1 cellular context compared by ENCODE assay signal in genomic region chr19:42010245-42011126, GRCh38.
TF ChIP-seq lines count a peak whose summit lies in the region.

No MANE protein-coding gene starts in this region.

TF ChIP-seq in K562, 482 proteins besides CTCF, POLR2A, EP300 and RAD21 (continued from another document and continues in another):
- TF ChIP-seq PRDM10 (IDR thresholded peaks at IDR 0.05; ENCODE audit: partially characterized antibody) (peak; percentile 23), PTTG1 (tag; IDR thresholded peaks at IDR 0.05; ENCODE audit: low read depth) (no peak; the same call in none of the 2 replicates), FOXJ2 (tag; IDR thresholded peaks at IDR 0.05) (peak; percentile 79), HSF4 (CRISPR knock-in tag; IDR thresholded peaks at IDR 0.05; ENCODE audit: borderline replicate concordance) (peak; percentile 19; the same call in 1 of the 2 replicates), PTRF (tag; IDR thresholded peaks at IDR 0.05) (peak; percentile 4; the same call in 1 of the 2 replicates), ATF7 (IDR thresholded peaks at IDR 0.05) (peak; percentile 93), GMEB1 (CRISPR knock-in tag; IDR thresholded peaks at IDR 0.05) (peak; percentile 51), HMGXB4 (CRISPR knock-in tag; IDR thresholded peaks at IDR 0.05) (no peak), PKNOX1 (IDR thresholded peaks at IDR 0.05) (peak; percentile 66), ZNF41 (CRISPR knock-in tag; conservative IDR thresholded peaks at IDR 0.05) (peak; percentile 73; the same call in 1 of the 2 replicates), TARDBP (IDR thresholded peaks at IDR 0.05) (no peak), SOX6 (IDR thresholded peaks at IDR 0.05) (0 out of 2 replicates have a peak, but pooled peaks have one; percentile 48), XRCC5 (IDR thresholded peaks at IDR 0.05; ENCODE audit: low read depth, low read length) (no peak), ZZZ3 (IDR thresholded peaks at IDR 0.05) (no peak), GATAD2B (IDR thresholded peaks at IDR 0.05; ENCODE audit: borderline replicate concordance) (no peak), VEZF1 (CRISPR knock-in tag; IDR thresholded peaks at IDR 0.05) (peak; percentile 2; the same call in 1 of the 2 replicates), BCL6 (CRISPR knock-in tag; IDR thresholded peaks at IDR 0.05) (no peak), ASH1L (IDR thresholded peaks at IDR 0.05; ENCODE audit: borderline replicate concordance, low read depth, partially characterized antibody) (no peak), POLR3A (IDR thresholded peaks at IDR 0.05; ENCODE audit: borderline replicate concordance, extremely low read depth, insufficient read depth, insufficient read length) (no peak), ELF2 (CRISPR knock-in tag; IDR thresholded peaks at IDR 0.05) (peak; percentile 71), EP400 (IDR thresholded peaks at IDR 0.05) (peak; percentile 74), ZNF592 (IDR thresholded peaks at IDR 0.05) (peak; percentile 90), CEBPB (tag; IDR thresholded peaks at IDR 0.05) (peak; percentile 92), HLTF (IDR thresholded peaks at IDR 0.05) (no peak), NCOA1 (IDR thresholded peaks at IDR 0.05; ENCODE audit: low read depth) (peak; percentile 42; the same call in 1 of the 2 replicates), LEF1 (IDR thresholded peaks at IDR 0.05) (peak; percentile 82; the same call in 1 of the 2 replicates), SRSF9 (IDR thresholded peaks at IDR 0.05; ENCODE audit: borderline replicate concordance, low read depth, low read length) (no peak), C11orf30 (IDR thresholded peaks at IDR 0.05; ENCODE audit: low read depth) (peak; percentile 45; the same call in 1 of the 2 replicates), FOXA3 (CRISPR knock-in tag; conservative IDR thresholded peaks at IDR 0.05 in 1 of 2, IDR thresholded peaks at IDR 0.05 in 1 of 2) (peak in 1 of 2 experiments; percentile 38; a peak in 1 of 4 replicates), SMAD4 (CRISPR knock-in tag; conservative IDR thresholded peaks at IDR 0.05) (peak; percentile 84), ZFP1 (CRISPR knock-in tag; IDR thresholded peaks at IDR 0.05) (no peak), IRF2 (CRISPR knock-in tag; IDR thresholded peaks at IDR 0.05) (no peak), ZNF197 (CRISPR knock-in tag; IDR thresholded peaks at IDR 0.05; ENCODE audit: low read depth) (peak; percentile 70), NR2C2 (CRISPR knock-in tag; IDR thresholded peaks at IDR 0.05) (no peak), NR2C2 (tag; IDR thresholded peaks at IDR 0.05) (peak; percentile 59), GABPB2 (CRISPR knock-in tag; conservative IDR thresholded peaks at IDR 0.05) (no peak), NR2C1 (IDR thresholded peaks at IDR 0.05) (no peak), NR2C1 (tag; IDR thresholded peaks at IDR 0.05) (peak; percentile 65), HDAC2 (IDR thresholded peaks at IDR 0.05) (peak; percentile 76), ARNT (IDR thresholded peaks at IDR 0.05) (peak in 1 of 2 experiments; percentile 48; a peak in 1 of 4 replicates), NFXL1 (CRISPR knock-in tag; IDR thresholded peaks at IDR 0.05) (0 out of 2 replicates have a peak, but pooled peaks have one; percentile 43), ZNF354B (CRISPR knock-in tag; IDR thresholded peaks at IDR 0.05) (peak; percentile 78; the same call in 1 of the 2 replicates), SMAD3 (CRISPR knock-in tag; conservative IDR thresholded peaks at IDR 0.05) (peak; percentile 91), E2F3 (CRISPR knock-in tag; IDR thresholded peaks at IDR 0.05) (no peak), FOXP4 (CRISPR knock-in tag; IDR thresholded peaks at IDR 0.05; ENCODE audit: borderline replicate concordance) (no peak), TCF15 (CRISPR knock-in tag; IDR thresholded peaks at IDR 0.05) (peak; percentile 57; the same call in 1 of the 2 replicates), ZNF584 (CRISPR knock-in tag; IDR thresholded peaks at IDR 0.05; ENCODE audit: low read depth) (peak; percentile 77), ZNF766 (CRISPR knock-in tag; conservative IDR thresholded peaks at IDR 0.05) (peak; percentile 82; the same call in 1 of the 2 replicates), ZNF324 (CRISPR knock-in tag; IDR thresholded peaks at IDR 0.05) (0 out of 2 replicates have a peak, but pooled peaks have one; percentile 51)
